In genomic region chrX:49155900-49156837, GRCh38 we compare ENCODE assay signal across 6 cellular contexts. TPM values are rescaled to one million over a fixed set of nuclear protein-coding genes. Genes with fewer than 3 reads are reported as not detected.
A peak's percentile ranks its signal among the peaks of the same experiment; 100 is the strongest.
DNase-seq lines count a peak whose midpoint lies in the region; ATAC-seq and TF ChIP-seq lines count a peak whose summit lies in the region.

No MANE protein-coding gene starts in this region.

- H3K36me3 ChIP-seq in HUES48 (ENCODE audit: control insufficient read depth, insufficient read depth, low read length) (no peaks in the 10 kb centered on the region), transverse colon (no peaks in the 10 kb centered on the region)

- WGBS in transverse colon (ENCODE audit: low coverage in 1 of 2), 2 donors, result 55% methylated on average over 63 of the region's 65 CpGs; no CpG with 5 or more reads in 1 of the 2 donors

- peak overlapping the region; percentile 59 for H3K9ac ChIP-seq in HUES48 (ENCODE audit: low read depth, low read length)

- intact Hi-C loops in transverse colon (cut with DNase I; ENCODE audit: low total_unique reads), result no loop called here

- TF ChIP-seq POLR2A in transverse colon (IDR thresholded peaks at IDR 0.05), result peak; percentile 70

- H3K4me1 ChIP-seq in HUES48 (ENCODE audit: control insufficient read depth, insufficient read depth, low read length) (no peaks in the 10 kb centered on the region; the same call in 1 of the 2 replicates), transverse colon (peaks cover 0 to 7% (median 1%) of the 10 kb centered on the region in 4 donors)

- H3K27ac ChIP-seq in HUES48 (ENCODE audit: low read depth, low read length), result peak overlapping the region; percentile 95
- H3K27ac ChIP-seq in transverse colon, result peak overlapping the region; percentile 88 to 98 (median 98)

- in situ Hi-C loops in transverse colon (cut with MboI; ENCODE audit: low pct_ligation_motif_present in 1 of 4, low pct_unique_long_range_greater_than_20kb in 1 of 4, low sequenced_read_pairs in 3 of 4), result no loop called here

- no peak for TF ChIP-seq EP300 in transverse colon (IDR thresholded peaks at IDR 0.05; ENCODE audit: low read depth)

- H3K27me3 ChIP-seq in HUES48 (ENCODE audit: control insufficient read depth, insufficient read depth, low read length) (no peaks in the 10 kb centered on the region; the same call in 1 of the 2 replicates), transverse colon (no peaks in the 10 kb centered on the region)

- TF ChIP-seq CTCF in cardiac fibroblast (IDR thresholded peaks at IDR 0.05; ENCODE audit: low read depth, low read length), result peak; percentile 38
- peak; percentile 56 to 92 (median 70) for TF ChIP-seq CTCF in transverse colon (IDR thresholded peaks at IDR 0.05)

- peak overlapping the region; percentile 75 for H3K4me3 ChIP-seq in HUES48 (ENCODE audit: low read depth, low read length)
- peak overlapping the region; percentile 33 to 52 for H3K4me3 ChIP-seq in cardiac fibroblast (replicated peaks in 1 of 2; ENCODE audit: low read depth in 2 of 2, low read length in 2 of 2)
- peak overlapping the region; percentile 29 to 58 (median 36) for H3K4me3 ChIP-seq in transverse colon

- peak; percentile 26 for DNase-seq in SKM-1 treated with dmso at 0.1 percent for 144 hours (lab: John Stamatoyannopoulos, UW; ENCODE audit: unreplicated experiment)
- DNase-seq in cardiac fibroblast (ENCODE audit: low read depth in 2 of 2), result peak; percentile 90 to 91
- peak; percentile 88 for DNase-seq in mucosa of gallbladder (ENCODE audit: low spot score)
- DNase-seq in transverse colon, result peak; percentile 92

- H3K9me3 ChIP-seq in HUES48 (ENCODE audit: control insufficient read depth, insufficient read depth, low read length), result peaks cover 27% of the 10 kb centered on the region
- no peaks in the 10 kb centered on the region for H3K9me3 ChIP-seq in transverse colon

- ATAC-seq in GM18907 (IDR thresholded peaks at IDR 0.05; ENCODE audit: unreplicated experiment), result peak; percentile 78

RNA-seq across cellular contexts. Expression of gene MAGIX, which starts 6.4 kb away (rescaled TPM):
- total RNA-seq in mucosa of gallbladder (18.3 TPM), transverse colon (10 to 100 TPM in 3 of 4 donors, 1 to 10 TPM in 1; 5.6 to 28.8 (median 12.7) TPM)

RNA-seq across cellular contexts. Expression of gene PLP2, which starts 15.5 kb away (rescaled TPM):
- 44.0 TPM for total RNA-seq in mucosa of gallbladder
- total RNA-seq in transverse colon, result 10 to 100 TPM; 31.0 to 60.3 (median 43.2) TPM

RNA-seq across cellular contexts. Expression of gene PRICKLE3, which starts 30.0 kb away (rescaled TPM):
- total RNA-seq in mucosa of gallbladder (16.3 TPM), transverse colon (10 to 100 TPM; 14.5 to 40.0 (median 33.2) TPM)

RNA-seq across cellular contexts. Expression of gene GPKOW, which starts 32.6 kb away (rescaled TPM):
- total RNA-seq in mucosa of gallbladder (22.7 TPM), transverse colon (10 to 100 TPM; 10.7 to 21.8 (median 18.0) TPM)

RNA-seq across cellular contexts. Expression of gene SYP, which starts 43.8 kb away (rescaled TPM):
- total RNA-seq in mucosa of gallbladder (1.9 TPM), transverse colon (1 to 10 TPM; 1.1 to 7.6 (median 5.0) TPM)

Comparison
In these comparisons a context has a peak if more than half of its experiments do, and no peak if none do; other contexts are left out.
1. Peak in every context shown above with its lines: DNase-seq, ATAC-seq, H3K4me3 ChIP-seq and H3K27ac ChIP-seq.
2. DNase-seq: peak in every context shown above with its lines; median percentile 92 in transverse colon; 90 in cardiac fibroblast; 88 in mucosa of gallbladder; 26 in SKM-1 treated with dmso at 0.1 percent for 144 hours.